Comparison of ENCODE assay signal across 1 cellular context in the genomic region with DNA sequence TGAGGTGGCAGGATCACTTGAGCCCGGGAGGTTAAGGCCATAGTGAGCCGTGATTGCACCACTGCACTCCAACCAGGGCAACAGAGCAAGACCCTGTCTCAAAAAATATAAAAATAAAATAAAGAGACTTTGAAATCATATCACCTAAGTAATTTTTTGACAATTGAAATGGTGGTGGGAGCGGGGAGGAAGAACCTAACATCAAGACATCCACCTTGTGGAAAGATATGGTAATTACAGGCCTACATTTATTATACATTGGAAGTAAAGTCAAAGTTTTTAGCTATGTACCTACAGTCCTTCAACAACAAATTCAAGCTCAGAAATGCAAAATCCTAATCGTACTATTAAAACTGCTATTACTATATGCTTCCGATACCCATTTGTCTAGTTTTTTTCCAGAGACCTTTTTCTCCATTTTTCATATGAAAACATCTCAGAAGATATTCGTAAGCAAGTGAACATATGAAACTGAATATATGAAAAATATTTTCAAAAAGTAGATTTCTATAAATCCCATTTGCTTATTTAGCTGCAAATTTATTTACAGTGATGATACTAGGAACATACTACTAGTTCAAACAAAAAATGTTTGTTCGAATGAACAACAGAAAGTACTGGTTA.
TF ChIP-seq lines count a peak whose summit lies in the region.

No MANE protein-coding gene starts in this region.

TF ChIP-seq in HEK293, 187 proteins besides CTCF, POLR2A, EP300 and RAD21 (continued from another document):
- TF ChIP-seq, protein P1, sequence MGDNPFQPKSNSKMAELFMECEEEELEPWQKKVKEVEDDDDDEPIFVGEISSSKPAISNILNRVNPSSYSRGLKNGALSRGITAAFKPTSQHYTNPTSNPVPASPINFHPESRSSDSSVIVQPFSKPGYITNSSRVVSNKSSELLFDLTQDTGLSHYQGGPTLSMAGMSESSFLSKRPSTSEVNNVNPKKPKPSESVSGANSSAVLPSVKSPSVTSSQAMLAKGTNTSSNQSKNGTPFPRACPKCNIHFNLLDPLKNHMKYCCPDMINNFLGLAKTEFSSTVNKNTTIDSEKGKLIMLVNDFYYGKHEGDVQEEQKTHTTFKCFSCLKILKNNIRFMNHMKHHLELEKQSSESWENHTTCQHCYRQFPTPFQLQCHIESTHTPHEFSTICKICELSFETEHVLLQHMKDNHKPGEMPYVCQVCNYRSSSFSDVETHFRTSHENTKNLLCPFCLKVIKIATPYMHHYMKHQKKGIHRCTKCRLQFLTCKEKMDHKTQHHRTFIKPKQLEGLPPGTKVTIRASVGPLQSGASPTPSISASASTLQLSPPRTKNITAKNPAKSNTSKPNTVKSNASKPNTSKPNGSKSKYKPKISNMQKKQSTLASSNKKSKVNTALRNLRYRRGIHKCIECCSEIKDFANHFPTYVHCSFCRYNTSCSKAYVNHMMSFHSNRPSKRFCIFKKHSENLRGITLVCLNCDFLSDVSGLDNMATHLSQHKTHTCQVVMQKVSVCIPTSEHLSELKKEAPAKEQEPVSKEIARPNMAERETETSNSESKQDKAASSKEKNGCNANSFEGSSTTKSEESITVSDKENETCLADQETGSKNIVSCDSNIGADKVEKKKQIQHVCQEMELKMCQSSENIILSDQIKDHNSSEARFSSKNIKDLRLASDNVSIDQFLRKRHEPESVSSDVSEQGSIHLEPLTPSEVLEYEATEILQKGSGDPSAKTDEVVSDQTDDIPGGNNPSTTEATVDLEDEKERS (tag by site-specific recombination; IDR thresholded peaks at IDR 0.05), result no peak
TF ChIP-seq in HEK293: peak in this region for 1.
